ENCODE assay signal across 1 cellular context in genomic region chr11:5131584-5132335, GRCh38.
TF ChIP-seq lines count a peak whose summit lies in the region.

No MANE protein-coding gene starts in this region.

TF ChIP-seq in K562, 482 proteins besides CTCF, POLR2A, EP300 and RAD21 (continued from another document and continues in another):
- TF ChIP-seq, protein P1, sequence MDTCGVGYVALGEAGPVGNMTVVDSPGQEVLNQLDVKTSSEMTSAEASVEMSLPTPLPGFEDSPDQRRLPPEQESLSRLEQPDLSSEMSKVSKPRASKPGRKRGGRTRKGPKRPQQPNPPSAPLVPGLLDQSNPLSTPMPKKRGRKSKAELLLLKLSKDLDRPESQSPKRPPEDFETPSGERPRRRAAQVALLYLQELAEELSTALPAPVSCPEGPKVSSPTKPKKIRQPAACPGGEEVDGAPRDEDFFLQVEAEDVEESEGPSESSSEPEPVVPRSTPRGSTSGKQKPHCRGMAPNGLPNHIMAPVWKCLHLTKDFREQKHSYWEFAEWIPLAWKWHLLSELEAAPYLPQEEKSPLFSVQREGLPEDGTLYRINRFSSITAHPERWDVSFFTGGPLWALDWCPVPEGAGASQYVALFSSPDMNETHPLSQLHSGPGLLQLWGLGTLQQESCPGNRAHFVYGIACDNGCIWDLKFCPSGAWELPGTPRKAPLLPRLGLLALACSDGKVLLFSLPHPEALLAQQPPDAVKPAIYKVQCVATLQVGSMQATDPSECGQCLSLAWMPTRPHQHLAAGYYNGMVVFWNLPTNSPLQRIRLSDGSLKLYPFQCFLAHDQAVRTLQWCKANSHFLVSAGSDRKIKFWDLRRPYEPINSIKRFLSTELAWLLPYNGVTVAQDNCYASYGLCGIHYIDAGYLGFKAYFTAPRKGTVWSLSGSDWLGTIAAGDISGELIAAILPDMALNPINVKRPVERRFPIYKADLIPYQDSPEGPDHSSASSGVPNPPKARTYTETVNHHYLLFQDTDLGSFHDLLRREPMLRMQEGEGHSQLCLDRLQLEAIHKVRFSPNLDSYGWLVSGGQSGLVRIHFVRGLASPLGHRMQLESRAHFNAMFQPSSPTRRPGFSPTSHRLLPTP (IDR thresholded peaks at IDR 0.05; ENCODE audit: borderline replicate concordance, extremely low read depth, insufficient read length), result no peak
- peak; percentile 87 for TF ChIP-seq PML (IDR thresholded peaks at IDR 0.05; ENCODE audit: low read length)
- no peak for TF ChIP-seq HIVEP1 (CRISPR knock-in tag; IDR thresholded peaks at IDR 0.05)
- no peak for TF ChIP-seq ZNF124 (CRISPR knock-in tag; IDR thresholded peaks at IDR 0.05)
- TF ChIP-seq ARID4B (CRISPR knock-in tag; IDR thresholded peaks at IDR 0.05), result no peak
- peak; percentile 9 to 86; a peak in 3 of 4 replicates for TF ChIP-seq RCOR1 (IDR thresholded peaks at IDR 0.05; ENCODE audit: borderline replicate concordance in 1 of 2, low read depth in 2 of 2, low read length in 2 of 2)
- peak; percentile 69; the same call in 1 of the 2 replicates for TF ChIP-seq SMARCC2 (IDR thresholded peaks at IDR 0.05; ENCODE audit: low read depth)
- TF ChIP-seq CREB1 (IDR thresholded peaks at IDR 0.05), result 0 out of 2 replicates have a peak, but pooled peaks have one; percentile 28
- TF ChIP-seq CREB1 (CRISPR knock-in tag; IDR thresholded peaks at IDR 0.05), result no peak
- no peak for TF ChIP-seq RFX5 (IDR thresholded peaks at IDR 0.05; ENCODE audit: low read depth, low read length)
- 0 out of 2 replicates have a peak, but pooled peaks have one; percentile 10 for TF ChIP-seq STAT6 (CRISPR knock-in tag; IDR thresholded peaks at IDR 0.05)
- no peak for TF ChIP-seq IRF2 (CRISPR knock-in tag; IDR thresholded peaks at IDR 0.05)
- TF ChIP-seq, protein P2, sequence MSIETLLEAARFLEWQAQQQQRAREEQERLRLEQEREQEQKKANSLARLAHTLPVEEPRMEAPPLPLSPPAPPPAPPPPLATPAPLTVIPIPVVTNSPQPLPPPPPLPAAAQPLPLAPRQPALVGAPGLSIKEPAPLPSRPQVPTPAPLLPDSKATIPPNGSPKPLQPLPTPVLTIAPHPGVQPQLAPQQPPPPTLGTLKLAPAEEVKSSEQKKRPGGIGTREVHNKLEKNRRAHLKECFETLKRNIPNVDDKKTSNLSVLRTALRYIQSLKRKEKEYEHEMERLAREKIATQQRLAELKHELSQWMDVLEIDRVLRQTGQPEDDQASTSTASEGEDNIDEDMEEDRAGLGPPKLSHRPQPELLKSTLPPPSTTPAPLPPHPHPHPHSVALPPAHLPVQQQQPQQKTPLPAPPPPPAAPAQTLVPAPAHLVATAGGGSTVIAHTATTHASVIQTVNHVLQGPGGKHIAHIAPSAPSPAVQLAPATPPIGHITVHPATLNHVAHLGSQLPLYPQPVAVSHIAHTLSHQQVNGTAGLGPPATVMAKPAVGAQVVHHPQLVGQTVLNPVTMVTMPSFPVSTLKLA (conservative IDR thresholded peaks at IDR 0.05), result peak; percentile 80 to 88
- TF ChIP-seq CCNT2 (IDR thresholded peaks at IDR 0.05; ENCODE audit: borderline replicate concordance, extremely low read depth, insufficient read length, low read depth, low read length), result peak; percentile 63
- peak; percentile 94 for TF ChIP-seq TEAD4 (IDR thresholded peaks at IDR 0.05; ENCODE audit: low read length)
- no peak for TF ChIP-seq TEAD4 (CRISPR knock-in tag; IDR thresholded peaks at IDR 0.05; ENCODE audit: borderline replicate concordance)
- no peak for TF ChIP-seq NR4A1 (CRISPR knock-in tag; IDR thresholded peaks at IDR 0.05)
- peak; percentile 81 for TF ChIP-seq NR4A1 (tag; IDR thresholded peaks at IDR 0.05)
- TF ChIP-seq, protein P3, sequence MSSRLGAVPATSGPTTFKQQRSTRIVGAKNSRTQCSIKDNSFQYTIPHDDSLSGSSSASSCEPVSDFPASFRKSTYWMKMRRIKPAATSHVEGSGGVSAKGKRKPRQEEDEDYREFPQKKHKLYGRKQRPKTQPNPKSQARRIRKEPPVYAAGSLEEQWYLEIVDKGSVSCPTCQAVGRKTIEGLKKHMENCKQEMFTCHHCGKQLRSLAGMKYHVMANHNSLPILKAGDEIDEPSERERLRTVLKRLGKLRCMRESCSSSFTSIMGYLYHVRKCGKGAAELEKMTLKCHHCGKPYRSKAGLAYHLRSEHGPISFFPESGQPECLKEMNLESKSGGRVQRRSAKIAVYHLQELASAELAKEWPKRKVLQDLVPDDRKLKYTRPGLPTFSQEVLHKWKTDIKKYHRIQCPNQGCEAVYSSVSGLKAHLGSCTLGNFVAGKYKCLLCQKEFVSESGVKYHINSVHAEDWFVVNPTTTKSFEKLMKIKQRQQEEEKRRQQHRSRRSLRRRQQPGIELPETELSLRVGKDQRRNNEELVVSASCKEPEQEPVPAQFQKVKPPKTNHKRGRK (tag; IDR thresholded peaks at IDR 0.05), result no peak
- peak; percentile 62 for TF ChIP-seq GATAD2B (IDR thresholded peaks at IDR 0.05; ENCODE audit: borderline replicate concordance)
- 0 out of 2 replicates have a peak, but pooled peaks have one; percentile 36 for TF ChIP-seq E2F3 (CRISPR knock-in tag; IDR thresholded peaks at IDR 0.05)
- TF ChIP-seq, protein P4, sequence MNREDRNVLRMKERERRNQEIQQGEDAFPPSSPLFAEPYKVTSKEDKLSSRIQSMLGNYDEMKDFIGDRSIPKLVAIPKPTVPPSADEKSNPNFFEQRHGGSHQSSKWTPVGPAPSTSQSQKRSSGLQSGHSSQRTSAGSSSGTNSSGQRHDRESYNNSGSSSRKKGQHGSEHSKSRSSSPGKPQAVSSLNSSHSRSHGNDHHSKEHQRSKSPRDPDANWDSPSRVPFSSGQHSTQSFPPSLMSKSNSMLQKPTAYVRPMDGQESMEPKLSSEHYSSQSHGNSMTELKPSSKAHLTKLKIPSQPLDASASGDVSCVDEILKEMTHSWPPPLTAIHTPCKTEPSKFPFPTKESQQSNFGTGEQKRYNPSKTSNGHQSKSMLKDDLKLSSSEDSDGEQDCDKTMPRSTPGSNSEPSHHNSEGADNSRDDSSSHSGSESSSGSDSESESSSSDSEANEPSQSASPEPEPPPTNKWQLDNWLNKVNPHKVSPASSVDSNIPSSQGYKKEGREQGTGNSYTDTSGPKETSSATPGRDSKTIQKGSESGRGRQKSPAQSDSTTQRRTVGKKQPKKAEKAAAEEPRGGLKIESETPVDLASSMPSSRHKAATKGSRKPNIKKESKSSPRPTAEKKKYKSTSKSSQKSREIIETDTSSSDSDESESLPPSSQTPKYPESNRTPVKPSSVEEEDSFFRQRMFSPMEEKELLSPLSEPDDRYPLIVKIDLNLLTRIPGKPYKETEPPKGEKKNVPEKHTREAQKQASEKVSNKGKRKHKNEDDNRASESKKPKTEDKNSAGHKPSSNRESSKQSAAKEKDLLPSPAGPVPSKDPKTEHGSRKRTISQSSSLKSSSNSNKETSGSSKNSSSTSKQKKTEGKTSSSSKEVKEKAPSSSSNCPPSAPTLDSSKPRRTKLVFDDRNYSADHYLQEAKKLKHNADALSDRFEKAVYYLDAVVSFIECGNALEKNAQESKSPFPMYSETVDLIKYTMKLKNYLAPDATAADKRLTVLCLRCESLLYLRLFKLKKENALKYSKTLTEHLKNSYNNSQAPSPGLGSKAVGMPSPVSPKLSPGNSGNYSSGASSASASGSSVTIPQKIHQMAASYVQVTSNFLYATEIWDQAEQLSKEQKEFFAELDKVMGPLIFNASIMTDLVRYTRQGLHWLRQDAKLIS (CRISPR knock-in tag; IDR thresholded peaks at IDR 0.05), result peak; percentile 31; the same call in 1 of the 2 replicates
- TF ChIP-seq SMAD2 (IDR thresholded peaks at IDR 0.05; ENCODE audit: low read depth, low read length), result no peak
- 0 out of 2 replicates have a peak, but pooled peaks have one; percentile 18 for TF ChIP-seq POLR2H (tag; IDR thresholded peaks at IDR 0.05; ENCODE audit: low read depth)
- TF ChIP-seq SPI1 (IDR thresholded peaks at IDR 0.05; ENCODE audit: borderline replicate concordance, low read depth, low read length), result no peak
- TF ChIP-seq, protein P5, sequence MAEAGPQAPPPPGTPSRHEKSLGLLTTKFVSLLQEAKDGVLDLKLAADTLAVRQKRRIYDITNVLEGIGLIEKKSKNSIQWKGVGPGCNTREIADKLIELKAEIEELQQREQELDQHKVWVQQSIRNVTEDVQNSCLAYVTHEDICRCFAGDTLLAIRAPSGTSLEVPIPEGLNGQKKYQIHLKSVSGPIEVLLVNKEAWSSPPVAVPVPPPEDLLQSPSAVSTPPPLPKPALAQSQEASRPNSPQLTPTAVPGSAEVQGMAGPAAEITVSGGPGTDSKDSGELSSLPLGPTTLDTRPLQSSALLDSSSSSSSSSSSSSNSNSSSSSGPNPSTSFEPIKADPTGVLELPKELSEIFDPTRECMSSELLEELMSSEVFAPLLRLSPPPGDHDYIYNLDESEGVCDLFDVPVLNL (CRISPR knock-in tag; IDR thresholded peaks at IDR 0.05; ENCODE audit: low read depth), result no peak
- no peak for TF ChIP-seq ZNF324 (CRISPR knock-in tag; IDR thresholded peaks at IDR 0.05)
- no peak for TF ChIP-seq ZNF253 (CRISPR knock-in tag; conservative IDR thresholded peaks at IDR 0.05)
- 0 out of 2 replicates have a peak, but pooled peaks have one; percentile 45 for TF ChIP-seq IFI16 (CRISPR knock-in tag; IDR thresholded peaks at IDR 0.05)
- no peak for TF ChIP-seq ESRRB (CRISPR knock-in tag; IDR thresholded peaks at IDR 0.05; ENCODE audit: borderline replicate concordance)
- TF ChIP-seq ATF6 (CRISPR knock-in tag; IDR thresholded peaks at IDR 0.05), result 0 out of 2 replicates have a peak, but pooled peaks have one; percentile 43
- no peak for TF ChIP-seq ZNF41 (CRISPR knock-in tag; conservative IDR thresholded peaks at IDR 0.05)
- TF ChIP-seq, protein P6, sequence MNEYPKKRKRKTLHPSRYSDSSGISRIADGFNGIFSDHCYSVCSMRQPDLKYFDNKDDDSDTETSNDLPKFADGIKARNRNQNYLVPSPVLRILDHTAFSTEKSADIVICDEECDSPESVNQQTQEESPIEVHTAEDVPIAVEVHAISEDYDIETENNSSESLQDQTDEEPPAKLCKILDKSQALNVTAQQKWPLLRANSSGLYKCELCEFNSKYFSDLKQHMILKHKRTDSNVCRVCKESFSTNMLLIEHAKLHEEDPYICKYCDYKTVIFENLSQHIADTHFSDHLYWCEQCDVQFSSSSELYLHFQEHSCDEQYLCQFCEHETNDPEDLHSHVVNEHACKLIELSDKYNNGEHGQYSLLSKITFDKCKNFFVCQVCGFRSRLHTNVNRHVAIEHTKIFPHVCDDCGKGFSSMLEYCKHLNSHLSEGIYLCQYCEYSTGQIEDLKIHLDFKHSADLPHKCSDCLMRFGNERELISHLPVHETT (CRISPR knock-in tag; conservative IDR thresholded peaks at IDR 0.05 in 1 of 2, IDR thresholded peaks at IDR 0.05 in 1 of 2), result peak in 1 of 2 experiments; percentile 43; a peak in 2 of 4 replicates
- TF ChIP-seq ZKSCAN3 (CRISPR knock-in tag; IDR thresholded peaks at IDR 0.05), result no peak
- no peak; the same call in 1 of the 2 replicates for TF ChIP-seq ZNF175 (CRISPR knock-in tag; IDR thresholded peaks at IDR 0.05; ENCODE audit: low read depth)
- peak; percentile 83 for TF ChIP-seq MTA2 (IDR thresholded peaks at IDR 0.05; ENCODE audit: low read depth)
- 0 out of 2 replicates have a peak, but pooled peaks have one; percentile 56 for TF ChIP-seq NFRKB (IDR thresholded peaks at IDR 0.05; ENCODE audit: low read depth)
